In the genomic region with DNA sequence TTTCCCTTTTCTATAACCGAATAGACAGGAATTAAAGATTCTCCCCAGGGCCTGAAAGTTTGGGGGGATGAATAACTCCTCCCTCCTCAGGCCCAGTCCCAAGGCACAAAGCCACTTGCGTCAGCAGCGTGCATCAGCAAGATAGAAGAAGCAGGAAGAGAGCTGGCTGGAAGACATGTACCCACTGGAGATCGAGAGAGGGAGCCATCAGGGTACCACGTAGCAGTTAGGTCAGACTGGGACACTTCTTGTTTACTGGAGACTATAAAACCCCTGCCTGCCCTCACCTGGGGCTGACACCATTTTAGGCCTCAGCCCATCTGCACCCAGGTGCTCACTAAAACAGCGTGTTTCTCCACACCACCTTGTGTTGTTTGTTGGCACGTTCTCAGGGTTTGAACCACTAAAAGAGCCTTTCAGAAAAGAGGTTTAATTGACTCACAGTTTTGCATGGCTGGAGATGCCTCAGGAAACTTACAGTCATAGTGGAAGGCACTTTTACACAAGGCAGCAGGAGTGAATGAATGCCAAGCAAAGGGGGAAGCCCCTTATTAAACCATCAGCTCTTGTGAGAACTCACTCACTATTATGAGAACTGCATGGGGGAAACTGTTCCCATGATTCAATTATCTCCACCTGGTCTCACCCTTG, we compare ENCODE assay signal across 14 cellular contexts.
DNase-seq lines count a peak whose midpoint lies in the region; ATAC-seq and TF ChIP-seq lines count a peak whose summit lies in the region.
"Had no signal": no experiment of that assay in that cellular context is flagged by ENCODE, and none has a peak within 500 bp of the region (broad histone marks: within the 10 kb centered on the region; RNA-seq: fewer than 3 reads in every experiment).

No MANE protein-coding gene starts in this region.

- no peaks in the 10 kb centered on the region for H3K9me1 ChIP-seq in IMR-90 (ENCODE audit: insufficient read depth, low read length)

- no peak overlapping the region for H3K18ac ChIP-seq in IMR-90 (ENCODE audit: low read depth, low read length)

- H3K9me3 Mint-ChIP-seq in activated naive CD4-positive, alpha-beta T cell treated with anti-CD3 and anti-CD28 coated beads for 36 hours, result peaks cover 4% of the 10 kb centered on the region
- H3K9me3 Mint-ChIP-seq in activated naive CD4-positive, alpha-beta T cell treated with anti-CD3 and anti-CD28 coated beads, Interleukin-2, amount 10 ng/mL, durations not matched to agents 7 days and 5 days, result peaks cover 3% of the 10 kb centered on the region
- H3K9me3 Mint-ChIP-seq in stimulated activated effector memory CD8-positive, alpha-beta T cell treated with anti-CD3 and anti-CD28 coated beads, Interleukin-12 subunit alpha, Interleukin-12 subunit beta, amount 100 ng/mL, for 72 hours, result no peaks in the 10 kb centered on the region

- BruUV-seq in IMR-90 (replicated peaks; lab: Mats Ljungman, UMichigan), result no TSS peak

- H3K56ac ChIP-seq in IMR-90 (ENCODE audit: extremely low read depth, insufficient read depth, low read length), result no peak overlapping the region

- no peak overlapping the region for H3K4me2 ChIP-seq in IMR-90 (ENCODE audit: low read depth, low read length)

- H3K36me3 Mint-ChIP-seq in activated naive CD4-positive, alpha-beta T cell treated with anti-CD3 and anti-CD28 coated beads for 36 hours (ENCODE audit: low read depth), result no peaks in the 10 kb centered on the region
- no peaks in the 10 kb centered on the region for H3K36me3 Mint-ChIP-seq in activated naive CD4-positive, alpha-beta T cell treated with anti-CD3 and anti-CD28 coated beads, Interleukin-2, amount 10 ng/mL, durations not matched to agents 7 days and 5 days
- H3K36me3 Mint-ChIP-seq in stimulated activated effector memory CD8-positive, alpha-beta T cell treated with anti-CD3 and anti-CD28 coated beads, Interleukin-12 subunit alpha, Interleukin-12 subunit beta, amount 100 ng/mL, for 72 hours, result no peaks in the 10 kb centered on the region

- H2AK9ac ChIP-seq in IMR-90 (replicated peaks; ENCODE audit: low read depth, low read length, poor library complexity), result no peak overlapping the region

- POLR2A ChIA-PET in IMR-90 (lab: Charles Lee; ENCODE audit: unreplicated experiment), result no interaction called here

- no peak overlapping the region for H3K9ac ChIP-seq in IMR-90 (ENCODE audit: low read depth, low read length)

- H2AK5ac ChIP-seq in IMR-90 (ENCODE audit: low read depth, low read length), result 0 out of 2 replicates have a peak overlapping the region, but pooled peaks have one; percentile 24

- no peak overlapping the region; the same call in 2 of the 3 replicates for H2BK15ac ChIP-seq in IMR-90 (ENCODE audit: low read depth, low read length)

- intact Hi-C loops in activated naive CD4-positive, alpha-beta T cell treated with anti-CD3 and anti-CD28 coated beads for 36 hours (cut with micrococcal nuclease), result loop anchor here (1.0 to 10.0 kb wide), 6 partner anchors 64 to 809 kb away; a partner anchor contains a TSS
- intact Hi-C loops in IMR-90 (cut with micrococcal nuclease), result no loop called here
- intact Hi-C loops in aorta (cut with DNase I), result no loop called here

- in situ Hi-C loops in IMR-90 (cut with MboI; ENCODE audit: low sequenced_read_pairs), result no loop called here

- peaks cover 5% of the 10 kb centered on the region; the same call in 1 of the 2 replicates for H3K4me1 ChIP-seq in IMR-90 (ENCODE audit: control insufficient read depth, insufficient read depth, low read length)
- H3K4me1 ChIP-seq in aorta (ENCODE audit: control insufficient read depth in 1 of 2, insufficient read depth in 2 of 2, low read length in 2 of 2), result no peaks in the 10 kb centered on the region
- H3K4me1 ChIP-seq: gastrocnemius medialis, lower lobe of right lung had no signal

- no peak overlapping the region for H3K27ac ChIP-seq in IMR-90 (ENCODE audit: insufficient read depth, low read length)
- no peak overlapping the region for H3K27ac ChIP-seq in aorta (ENCODE audit: low read depth in 1 of 2, low read length in 2 of 2)
- H3K27ac ChIP-seq: gastrocnemius medialis, lower lobe of right lung had no signal

- ATAC-seq in GM21619 (IDR thresholded peaks at IDR 0.05; ENCODE audit: unreplicated experiment), result peak; percentile 42
- ATAC-seq in IMR-90 (ENCODE audit: low read depth), result no peak
- peak; percentile 92 for ATAC-seq in stimulated activated effector memory CD8-positive, alpha-beta T cell treated with anti-CD3 and anti-CD28 coated beads, Interleukin-12 subunit alpha, Interleukin-12 subunit beta, amount 100 ng/mL, for 72 hours
- ATAC-seq in aorta (ENCODE audit: low FRiP score), result no peak
- ATAC-seq in HG02571 (IDR thresholded peaks at IDR 0.05; ENCODE audit: unreplicated experiment), result no peak
- ATAC-seq: gastrocnemius medialis; lower lobe of right lung; naive thymus-derived CD4-positive, alpha-beta T cell had no signal

- H3K4me3 ChIP-seq in IMR-90 (ENCODE audit: insufficient read depth, low read depth, low read length), result no peak overlapping the region
- no peak overlapping the region for H3K4me3 ChIP-seq in aorta (ENCODE audit: low read length in 2 of 2)
- H3K4me3 ChIP-seq: gastrocnemius medialis, lower lobe of right lung had no signal

- H3K4ac ChIP-seq in IMR-90 (ENCODE audit: low read depth, low read length), result no peak overlapping the region

- H4K5ac ChIP-seq in IMR-90 (ENCODE audit: low read depth, low read length), result no peak overlapping the region

- TF ChIP-seq CTCF in IMR-90 (conservative IDR thresholded peaks at IDR 0.05; ENCODE audit: low read depth, low read length), result no peak

- no peak overlapping the region for H2AFZ ChIP-seq in IMR-90 (replicated peaks; ENCODE audit: low read length, poor library complexity)

- H3K9me3 ChIP-seq in IMR-90 (ENCODE audit: control insufficient read depth, insufficient read depth, low read length), result no peaks in the 10 kb centered on the region; the same call in 1 of the 2 replicates
- peaks cover 1% of the 10 kb centered on the region for H3K9me3 ChIP-seq in aorta (ENCODE audit: control insufficient read depth, low read length)
- H3K9me3 ChIP-seq: gastrocnemius medialis, lower lobe of right lung had no signal

- H3K27me3 Mint-ChIP-seq in activated naive CD4-positive, alpha-beta T cell treated with anti-CD3 and anti-CD28 coated beads for 36 hours (ENCODE audit: low read depth), result peaks cover 4% of the 10 kb centered on the region
- peaks cover 4% of the 10 kb centered on the region for H3K27me3 Mint-ChIP-seq in activated naive CD4-positive, alpha-beta T cell treated with anti-CD3 and anti-CD28 coated beads, Interleukin-2, amount 10 ng/mL, durations not matched to agents 7 days and 5 days

- no peaks in the 10 kb centered on the region for H3K27me3 ChIP-seq in IMR-90 (ENCODE audit: control insufficient read depth, insufficient read depth, low read length)
- H3K27me3 ChIP-seq in aorta (ENCODE audit: control insufficient read depth in 1 of 2, insufficient read depth in 2 of 2, low read length in 1 of 2), result no peaks in the 10 kb centered on the region
- H3K27me3 ChIP-seq: gastrocnemius medialis had no signal

- no peak overlapping the region for H2BK5ac ChIP-seq in IMR-90 (ENCODE audit: low read depth, low read length, poor library complexity, severe bottlenecking)

- peak; percentile 65 for DNase-seq in activated naive CD4-positive, alpha-beta T cell treated with anti-CD3 and anti-CD28 coated beads for 36 hours
- DNase-seq in activated naive CD4-positive, alpha-beta T cell treated with anti-CD3 and anti-CD28 coated beads, Interleukin-2, amount 10 ng/mL, durations not matched to agents 7 days and 5 days, result no peak
- DNase-seq in IMR-90 (no peak), aorta (no peak), GOT3 (lab: John Stamatoyannopoulos, UW) (no peak)
- no peak for DNase-seq in stimulated activated effector memory CD8-positive, alpha-beta T cell treated with anti-CD3 and anti-CD28 coated beads, Interleukin-12 subunit alpha, Interleukin-12 subunit beta, amount 100 ng/mL, for 72 hours (ENCODE audit: low spot score in 2 of 2)
- DNase-seq: amygdala, gastrocnemius medialis, lower lobe of right lung, NCI-H1436, NCI-H345 had no signal

- H3K14ac ChIP-seq in IMR-90 (replicated peaks; ENCODE audit: low read depth, low read length), result no peak overlapping the region

- no peak overlapping the region for H2BK20ac ChIP-seq in IMR-90 (ENCODE audit: low read depth, low read length)

- WGBS in IMR-90 (ENCODE audit: extremely low coverage in 2 of 2, insufficient read length in 1 of 2), 2 experiments, result no CpG with 5 or more reads among the region's 7 CpGs
- WGBS in aorta, 2 donors, result 92 to 94% methylated on average over 7 of the region's 7 CpGs

- H3K4me3 Mint-ChIP-seq in activated naive CD4-positive, alpha-beta T cell treated with anti-CD3 and anti-CD28 coated beads for 36 hours, result no peak overlapping the region
- no peak overlapping the region for H3K4me3 Mint-ChIP-seq in activated naive CD4-positive, alpha-beta T cell treated with anti-CD3 and anti-CD28 coated beads, Interleukin-2, amount 10 ng/mL, durations not matched to agents 7 days and 5 days
- H3K4me3 Mint-ChIP-seq in stimulated activated effector memory CD8-positive, alpha-beta T cell treated with anti-CD3 and anti-CD28 coated beads, Interleukin-12 subunit alpha, Interleukin-12 subunit beta, amount 100 ng/mL, for 72 hours, result no peak overlapping the region
- H3K4me3 Mint-ChIP-seq: naive thymus-derived CD4-positive, alpha-beta T cell had no signal

- 0 out of 2 replicates have a peak overlapping the region, but pooled peaks have one; percentile 8 for H2BK120ac ChIP-seq in IMR-90 (ENCODE audit: low read depth, low read length)

- no peaks in the 10 kb centered on the region for H3K36me3 ChIP-seq in IMR-90 (ENCODE audit: control insufficient read depth, insufficient read depth, low read length)
- H3K36me3 ChIP-seq in aorta (ENCODE audit: control insufficient read depth in 1 of 2, insufficient read depth in 2 of 2, low read length in 1 of 2), result no peaks in the 10 kb centered on the region
- H3K36me3 ChIP-seq: gastrocnemius medialis, lower lobe of right lung had no signal

- H4K8ac ChIP-seq in IMR-90 (ENCODE audit: low read depth in 2 of 2, low read length in 2 of 2), result no peak overlapping the region

- no peak overlapping the region for H3K27ac Mint-ChIP-seq in activated naive CD4-positive, alpha-beta T cell treated with anti-CD3 and anti-CD28 coated beads for 36 hours
- H3K27ac Mint-ChIP-seq in activated naive CD4-positive, alpha-beta T cell treated with anti-CD3 and anti-CD28 coated beads, Interleukin-2, amount 10 ng/mL, durations not matched to agents 7 days and 5 days, result no peak overlapping the region
- peak overlapping the region; percentile 15 for H3K27ac Mint-ChIP-seq in stimulated activated effector memory CD8-positive, alpha-beta T cell treated with anti-CD3 and anti-CD28 coated beads, Interleukin-12 subunit alpha, Interleukin-12 subunit beta, amount 100 ng/mL, for 72 hours
- H3K27ac Mint-ChIP-seq: naive thymus-derived CD4-positive, alpha-beta T cell had no signal

- H3K79me1 ChIP-seq in IMR-90 (ENCODE audit: low read depth in 1 of 2, low read length in 2 of 2), result no peaks in the 10 kb centered on the region

- peaks cover 29% of the 10 kb centered on the region for H3K4me1 Mint-ChIP-seq in activated naive CD4-positive, alpha-beta T cell treated with anti-CD3 and anti-CD28 coated beads for 36 hours (ENCODE audit: low read depth)
- H3K4me1 Mint-ChIP-seq in activated naive CD4-positive, alpha-beta T cell treated with anti-CD3 and anti-CD28 coated beads, Interleukin-2, amount 10 ng/mL, durations not matched to agents 7 days and 5 days, result peaks cover 2% of the 10 kb centered on the region
- H3K4me1 Mint-ChIP-seq in stimulated activated effector memory CD8-positive, alpha-beta T cell treated with anti-CD3 and anti-CD28 coated beads, Interleukin-12 subunit alpha, Interleukin-12 subunit beta, amount 100 ng/mL, for 72 hours, result peaks cover 7% of the 10 kb centered on the region

- H4K91ac ChIP-seq in IMR-90 (ENCODE audit: insufficient read depth, low read depth, low read length), result no peak overlapping the region

- TF ChIP-seq RAD21 in IMR-90 (IDR thresholded peaks at IDR 0.05; ENCODE audit: low read length), result no peak

- no peak overlapping the region for H3K23ac ChIP-seq in IMR-90 (ENCODE audit: low read depth, low read length)

- no peak for TF ChIP-seq POLR2A in IMR-90 (IDR thresholded peaks at IDR 0.05; ENCODE audit: low read depth, low read length)

- dilution Hi-C loops in IMR-90 (cut with HindIII; ENCODE audit: low sequenced_read_pairs, unreplicated experiment), result no loop called here

- H4K20me1 ChIP-seq in IMR-90 (ENCODE audit: insufficient read depth, low read length), result no peaks in the 10 kb centered on the region

- CTCF ChIA-PET in activated naive CD4-positive, alpha-beta T cell treated with anti-CD3 and anti-CD28 coated beads for 36 hours (lab: Charles Lee), result no interaction called here
- CTCF ChIA-PET in activated naive CD4-positive, alpha-beta T cell treated with anti-CD3 and anti-CD28 coated beads, Interleukin-2, amount 10 ng/mL, durations not matched to agents 7 days and 5 days (lab: Charles Lee), result no interaction called here
- CTCF ChIA-PET in IMR-90 (lab: Yijun Ruan, JAX), result no interaction called here

Comparison
In these comparisons a context has a peak if more than half of its experiments do, and no peak if none do; other contexts are left out.
1. ATAC-seq: peak in GM21619 (single experiment) and stimulated activated effector memory CD8-positive, alpha-beta T cell treated with anti-CD3 and anti-CD28 coated beads, Interleukin-12 subunit alpha, Interleukin-12 subunit beta, amount 100 ng/mL, for 72 hours (single experiment); none in IMR-90 (single experiment), aorta (single experiment) and HG02571 (single experiment).